ENCODE assay signal across 25 cellular contexts in the genomic region with DNA sequence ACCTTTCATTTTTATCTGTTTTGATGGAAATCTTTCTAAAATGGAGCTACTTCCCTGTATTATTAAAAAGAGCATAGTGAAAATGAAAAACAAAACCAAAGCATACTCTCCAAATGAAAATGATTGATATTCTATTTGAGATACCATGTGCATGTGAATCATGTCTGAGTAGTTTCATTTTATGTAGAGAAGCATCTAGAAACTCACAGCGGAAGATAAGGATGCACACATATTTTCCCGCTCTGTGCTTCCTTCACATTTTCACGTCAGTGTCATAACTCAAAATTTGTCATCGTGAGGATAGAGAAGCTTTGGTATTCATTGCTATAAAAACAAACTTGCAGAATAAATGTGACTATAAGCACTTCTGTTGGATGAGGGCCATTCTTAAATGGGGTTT.
"Had no signal": no experiment of that assay in that cellular context is flagged by ENCODE, and none has a peak within 500 bp of the region (broad histone marks: within the 10 kb centered on the region; RNA-seq: fewer than 3 reads in every experiment).

No MANE protein-coding gene starts in this region.

- H3K9me3 Mint-ChIP-seq: activated CD4-positive, alpha-beta T cell treated with anti-CD3 and anti-CD28 coated beads, Interleukin-2, amount 10 ng/mL, durations not matched to agents 24 days and 14 days; activated CD8-positive, alpha-beta T cell treated with anti-CD3 and anti-CD28 coated beads for 36 hours; WTC11 had no signal

- H3K27ac ChIP-seq: Peyer's patch, RWPE1 had no signal

- FAIRE-seq: colon had no signal

- H3K36me3 ChIP-seq: MG63, Peyer's patch had no signal

- H3K4me3 ChIP-seq: MG63, Peyer's patch had no signal

- H3K4me3 Mint-ChIP-seq: activated CD4-positive, alpha-beta T cell treated with anti-CD3 and anti-CD28 coated beads, Interleukin-2, amount 10 ng/mL, durations not matched to agents 24 days and 14 days; activated CD8-positive, alpha-beta T cell treated with anti-CD3 and anti-CD28 coated beads for 36 hours; activated naive CD8-positive, alpha-beta T cell; T-helper 1 cell treated with Interleukin-12 subunit alpha and Interleukin-12 subunit beta and Interleukin-4 antibody, amounts not matched to agents 30 μg/mL and 1 μg/mL, for 36 hours; WTC11 had no signal

- H3K4me1 ChIP-seq: Peyer's patch had no signal

- H3K27me3 Mint-ChIP-seq: activated CD4-positive, alpha-beta T cell treated with anti-CD3 and anti-CD28 coated beads, Interleukin-2, amount 10 ng/mL, durations not matched to agents 24 days and 14 days; activated CD8-positive, alpha-beta T cell treated with anti-CD3 and anti-CD28 coated beads for 36 hours; activated naive CD8-positive, alpha-beta T cell had no signal

- H3K27me3 ChIP-seq: MG63, Peyer's patch had no signal

- H3K9me3 ChIP-seq: MG63, Peyer's patch had no signal

- H3K27ac Mint-ChIP-seq: activated CD4-positive, alpha-beta T cell treated with anti-CD3 and anti-CD28 coated beads, Interleukin-2, amount 10 ng/mL, durations not matched to agents 24 days and 14 days; activated CD8-positive, alpha-beta T cell treated with anti-CD3 and anti-CD28 coated beads for 36 hours; activated naive CD8-positive, alpha-beta T cell; T-helper 1 cell treated with Interleukin-12 subunit alpha and Interleukin-12 subunit beta and Interleukin-4 antibody, amounts not matched to agents 30 μg/mL and 1 μg/mL, for 36 hours; WTC11 had no signal

- H3K36me3 Mint-ChIP-seq: activated naive CD8-positive, alpha-beta T cell; WTC11 had no signal

- DNase-seq: activated CD4-positive, alpha-beta T cell treated with anti-CD3 and anti-CD28 coated beads, Interleukin-2, amount 10 ng/mL, durations not matched to agents 24 days and 14 days; activated CD4-positive, CD25-positive, alpha-beta regulatory T cell treated with anti-CD3 and anti-CD28 coated beads, Interleukin-2, amount 50 U/mL, for 72 hours; activated CD8-positive, alpha-beta memory T cell treated with anti-CD3 and anti-CD28 coated beads, Interleukin-2, amount 50 U/mL, for 4 hours; activated CD8-positive, alpha-beta T cell treated with anti-CD3 and anti-CD28 coated beads for 36 hours; activated effector memory CD4-positive, alpha-beta T cell treated with Interleukin-2 at 50 U/mL for 16 hours; activated naive CD4-positive, alpha-beta T cell; cerebellar nuclear complex; MG63; MV-4-11; NCI-H1092 treated with DMSO at 0.1 percent for 48 hours; NCI-H1417 treated with DMSO at 0.1 percent for 48 hours; NCI-H1694; NCI-H2029; NCI-H2107; NCI-H345; NCI-H510A; NCI-H69; Peyer's patch; SHP77; T-helper 9 cell had no signal

- ATAC-seq: activated CD8-positive, alpha-beta T cell treated with anti-CD3 and anti-CD28 coated beads for 36 hours; WTC11 had no signal
